ENCODE assay signal across 2 cellular contexts in genomic region chr11:27487706-27488105, GRCh38.
TF ChIP-seq lines count a peak whose summit lies in the region.

No MANE protein-coding gene starts in this region.

TF ChIP-seq in HepG2, 621 proteins besides CTCF, POLR2A, EP300 and RAD21:
- no peak for TF ChIP-seq ZFP36 (IDR thresholded peaks at IDR 0.05; ENCODE audit: borderline replicate concordance, low read depth, low read length, partially characterized antibody)
- no peak for TF ChIP-seq SIN3A (IDR thresholded peaks at IDR 0.05; ENCODE audit: borderline replicate concordance, low read depth, low read length)
- peak; percentile 32 for TF ChIP-seq AGO2 (optimal IDR thresholded peaks at IDR 0.05; ENCODE audit: low read depth, low read length)

TF ChIP-seq in GM12878, 131 proteins besides CTCF, POLR2A, EP300 and RAD21:
- TF ChIP-seq EED (IDR thresholded peaks at IDR 0.05; ENCODE audit: low read depth) (no peak), NR2C1 (IDR thresholded peaks at IDR 0.05) (no peak), MXI1 (IDR thresholded peaks at IDR 0.05; ENCODE audit: low read depth, low read length) (no peak), SMC3 (IDR thresholded peaks at IDR 0.05; ENCODE audit: borderline replicate concordance, low read length) (no peak), YY1 (IDR thresholded peaks at IDR 0.05; ENCODE audit: low read depth, low read length) (no peak), CBX5 (IDR thresholded peaks at IDR 0.05; ENCODE audit: low read depth) (no peak)
